In genomic region chr11:72081856-72082255, GRCh38 we compare ENCODE assay signal across 2 cellular contexts.
A peak's percentile ranks its signal among the peaks of the same experiment; 100 is the strongest.
TF ChIP-seq lines count a peak whose summit lies in the region.

No MANE protein-coding gene starts in this region.

TF ChIP-seq in A549, 52 proteins besides CTCF, POLR2A, EP300 and RAD21:
- no peak for TF ChIP-seq SREBF2 (IDR thresholded peaks at IDR 0.05)
- TF ChIP-seq, protein P1, sequence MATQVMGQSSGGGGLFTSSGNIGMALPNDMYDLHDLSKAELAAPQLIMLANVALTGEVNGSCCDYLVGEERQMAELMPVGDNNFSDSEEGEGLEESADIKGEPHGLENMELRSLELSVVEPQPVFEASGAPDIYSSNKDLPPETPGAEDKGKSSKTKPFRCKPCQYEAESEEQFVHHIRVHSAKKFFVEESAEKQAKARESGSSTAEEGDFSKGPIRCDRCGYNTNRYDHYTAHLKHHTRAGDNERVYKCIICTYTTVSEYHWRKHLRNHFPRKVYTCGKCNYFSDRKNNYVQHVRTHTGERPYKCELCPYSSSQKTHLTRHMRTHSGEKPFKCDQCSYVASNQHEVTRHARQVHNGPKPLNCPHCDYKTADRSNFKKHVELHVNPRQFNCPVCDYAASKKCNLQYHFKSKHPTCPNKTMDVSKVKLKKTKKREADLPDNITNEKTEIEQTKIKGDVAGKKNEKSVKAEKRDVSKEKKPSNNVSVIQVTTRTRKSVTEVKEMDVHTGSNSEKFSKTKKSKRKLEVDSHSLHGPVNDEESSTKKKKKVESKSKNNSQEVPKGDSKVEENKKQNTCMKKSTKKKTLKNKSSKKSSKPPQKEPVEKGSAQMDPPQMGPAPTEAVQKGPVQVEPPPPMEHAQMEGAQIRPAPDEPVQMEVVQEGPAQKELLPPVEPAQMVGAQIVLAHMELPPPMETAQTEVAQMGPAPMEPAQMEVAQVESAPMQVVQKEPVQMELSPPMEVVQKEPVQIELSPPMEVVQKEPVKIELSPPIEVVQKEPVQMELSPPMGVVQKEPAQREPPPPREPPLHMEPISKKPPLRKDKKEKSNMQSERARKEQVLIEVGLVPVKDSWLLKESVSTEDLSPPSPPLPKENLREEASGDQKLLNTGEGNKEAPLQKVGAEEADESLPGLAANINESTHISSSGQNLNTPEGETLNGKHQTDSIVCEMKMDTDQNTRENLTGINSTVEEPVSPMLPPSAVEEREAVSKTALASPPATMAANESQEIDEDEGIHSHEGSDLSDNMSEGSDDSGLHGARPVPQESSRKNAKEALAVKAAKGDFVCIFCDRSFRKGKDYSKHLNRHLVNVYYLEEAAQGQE (IDR thresholded peaks at IDR 0.05): 0 out of 2 replicates have a peak, but pooled peaks have one; percentile 18

TF ChIP-seq in K562, 482 proteins besides CTCF, POLR2A, EP300 and RAD21:
- no peak for TF ChIP-seq ARID1B (IDR thresholded peaks at IDR 0.05)
- TF ChIP-seq, protein P2, sequence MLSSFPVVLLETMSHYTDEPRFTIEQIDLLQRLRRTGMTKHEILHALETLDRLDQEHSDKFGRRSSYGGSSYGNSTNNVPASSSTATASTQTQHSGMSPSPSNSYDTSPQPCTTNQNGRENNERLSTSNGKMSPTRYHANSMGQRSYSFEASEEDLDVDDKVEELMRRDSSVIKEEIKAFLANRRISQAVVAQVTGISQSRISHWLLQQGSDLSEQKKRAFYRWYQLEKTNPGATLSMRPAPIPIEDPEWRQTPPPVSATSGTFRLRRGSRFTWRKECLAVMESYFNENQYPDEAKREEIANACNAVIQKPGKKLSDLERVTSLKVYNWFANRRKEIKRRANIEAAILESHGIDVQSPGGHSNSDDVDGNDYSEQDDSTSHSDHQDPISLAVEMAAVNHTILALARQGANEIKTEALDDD (IDR thresholded peaks at IDR 0.05): peak; percentile 81; the same call in 1 of the 2 replicates
TF ChIP-seq in K562: peak in this region for 1.
